ENCODE assay signal across 12 cellular contexts in the genomic region with DNA sequence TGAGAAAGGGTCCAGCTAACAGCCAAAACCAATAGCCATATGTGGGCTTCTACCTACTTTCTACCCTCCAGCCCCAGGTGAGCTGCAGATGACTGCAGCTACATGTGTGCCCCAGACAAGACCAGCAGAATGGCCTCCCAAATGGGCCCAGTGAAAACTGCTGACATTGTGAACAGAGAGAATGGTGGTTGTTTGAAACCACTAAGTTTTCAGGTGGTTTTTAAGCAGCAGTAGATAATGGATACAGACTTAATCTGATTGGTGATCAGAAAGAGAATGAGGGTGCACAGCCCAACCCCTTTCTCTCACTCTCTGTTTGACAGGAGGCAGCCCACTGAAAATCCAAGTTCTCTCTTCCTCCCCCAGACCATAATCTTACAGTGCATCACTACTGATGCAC. TPM values are rescaled to one million over a fixed set of nuclear protein-coding genes. Genes with fewer than 3 reads are reported as not detected.
DNase-seq lines count a peak whose midpoint lies in the region; ATAC-seq, FAIRE-seq and TF ChIP-seq lines count a peak whose summit lies in the region.
"Had no signal": no experiment of that assay in that cellular context is flagged by ENCODE, and none has a peak within 500 bp of the region (broad histone marks: within the 10 kb centered on the region; RNA-seq: fewer than 3 reads in every experiment).

No MANE protein-coding gene starts in this region.

- H3K27ac Mint-ChIP-seq in activated naive CD4-positive, alpha-beta T cell treated with anti-CD3 and anti-CD28 coated beads, Interleukin-2, amount 50 U/mL, for 72 hours: peak overlapping the region in 1 of 2 donors; percentile 18
- no peak overlapping the region for H3K27ac Mint-ChIP-seq in immature natural killer cell
- H3K27ac Mint-ChIP-seq: activated naive CD4-positive, alpha-beta T cell treated with anti-CD3 and anti-CD28 coated beads, Interleukin-2, amount 50 U/mL, for 24 hours; T-cell had no signal

- H3K4ac ChIP-seq in H1 (replicated peaks; ENCODE audit: insufficient read length, low read depth, low read length): no peak overlapping the region

- no peaks in the 10 kb centered on the region for H4K20me1 ChIP-seq in H1 (replicated peaks in 1 of 2; ENCODE audit: control insufficient read depth in 1 of 2, insufficient read depth in 2 of 2, low read length in 2 of 2)

- H3K4me1 Mint-ChIP-seq in immature natural killer cell: no peaks in the 10 kb centered on the region

- H3K4me1 ChIP-seq in H1 (replicated peaks in 1 of 4; ENCODE audit: control insufficient read depth in 3 of 4, insufficient read depth in 4 of 4, low read length in 3 of 4) (no peaks in the 10 kb centered on the region), left ventricle myocardium inferior (peaks cover 20% of the 10 kb centered on the region)

- peaks cover 0 to 5% (median 1%) of the 10 kb centered on the region in 3 donors for H3K27me3 Mint-ChIP-seq in immature natural killer cell (ENCODE audit: low read depth in 3 of 3)
- H3K27me3 Mint-ChIP-seq: activated naive CD4-positive, alpha-beta T cell treated with anti-CD3 and anti-CD28 coated beads, Interleukin-2, amount 50 U/mL, for 24 hours had no signal

- H2BK120ac ChIP-seq in H1 (replicated peaks; ENCODE audit: low read depth, low read length): no peak overlapping the region

- H2AFZ ChIP-seq in H1 (ENCODE audit: low read length): peak overlapping the region; percentile 56; the same call in 1 of the 2 replicates

- no peak overlapping the region for H4K91ac ChIP-seq in H1 (replicated peaks; ENCODE audit: insufficient read length, low read length)

- H3K56ac ChIP-seq in H1 (replicated peaks; ENCODE audit: insufficient read length, low read depth, low read length): no peak overlapping the region

- no peak overlapping the region for H2BK20ac ChIP-seq in H1 (ENCODE audit: low read length)

- H3K27me3 ChIP-seq in H1 (replicated peaks in 1 of 4; ENCODE audit: control insufficient read depth in 3 of 4, extremely low read depth in 1 of 4, insufficient read depth in 3 of 4, low read length in 3 of 4) (no peaks in the 10 kb centered on the region), left ventricle myocardium inferior (ENCODE audit: low read depth) (no peaks in the 10 kb centered on the region)

- H3K79me1 ChIP-seq in H1 (ENCODE audit: low read depth, low read length): no peaks in the 10 kb centered on the region

- DNase-seq in activated naive CD4-positive, alpha-beta T cell treated with anti-CD3 and anti-CD28 coated beads, Interleukin-2, amount 50 U/mL, for 72 hours (ENCODE audit: low spot score in 2 of 2): no peak
- DNase-seq in activated naive CD4-positive, alpha-beta T cell treated with anti-CD3 and anti-CD28 coated beads, Interleukin-2, amount 50 U/mL, for 16 hours: no peak
- DNase-seq in H1 (ENCODE audit: low read depth in 1 of 2, low spot score in 2 of 2) (no peak), left ventricle myocardium inferior (no peak), sciatic nerve (ENCODE audit: low spot score) (no peak), immature natural killer cell (no peak)
- DNase-seq: T-cell had no signal

- H3K14ac ChIP-seq in H1 (ENCODE audit: insufficient read length): no peak overlapping the region

- no peak overlapping the region for H3K4me3 Mint-ChIP-seq in immature natural killer cell
- H3K4me3 Mint-ChIP-seq: activated naive CD4-positive, alpha-beta T cell treated with anti-CD3 and anti-CD28 coated beads, Interleukin-2, amount 50 U/mL, for 24 hours; T-cell had no signal

- no peak for TF ChIP-seq CTCF in H1 (IDR thresholded peaks at IDR 0.05; ENCODE audit: control extremely low read depth in 1 of 3, insufficient read depth in 1 of 3, low read depth in 1 of 3, low read length in 3 of 3)
- TF ChIP-seq CTCF in left ventricle myocardium inferior (IDR thresholded peaks at IDR 0.05; ENCODE audit: borderline replicate concordance): no peak

- no peaks in the 10 kb centered on the region for H3K36me3 ChIP-seq in H1 (ENCODE audit: control insufficient read depth in 2 of 4, insufficient read depth in 4 of 4, low read length in 3 of 4)
- H3K36me3 ChIP-seq in left ventricle myocardium inferior: no peaks in the 10 kb centered on the region

- no peak for TF ChIP-seq EP300 in H1 (IDR thresholded peaks at IDR 0.05; ENCODE audit: borderline replicate concordance in 1 of 2, low read depth in 2 of 2, low read length in 2 of 2)

- no peak overlapping the region for H3K9ac ChIP-seq in H1 (replicated peaks in 1 of 4; ENCODE audit: extremely low read depth in 1 of 4, low read depth in 3 of 4, low read length in 3 of 4)

- H2AK5ac ChIP-seq in H1 (ENCODE audit: low read depth, low read length): no peak overlapping the region

- peaks cover 0 to 12% of the 10 kb centered on the region in 2 donors for H3K9me3 Mint-ChIP-seq in activated naive CD4-positive, alpha-beta T cell treated with anti-CD3 and anti-CD28 coated beads, Interleukin-2, amount 50 U/mL, for 72 hours
- H3K9me3 Mint-ChIP-seq in immature natural killer cell: peaks cover 0 to 3% (median 0%) of the 10 kb centered on the region in 6 donors
- H3K9me3 Mint-ChIP-seq: activated naive CD4-positive, alpha-beta T cell treated with anti-CD3 and anti-CD28 coated beads, Interleukin-2, amount 50 U/mL, for 24 hours; T-cell had no signal

- no peaks in the 10 kb centered on the region for H3K79me2 ChIP-seq in H1 (ENCODE audit: control insufficient read depth in 1 of 2, insufficient read depth in 2 of 2, low read length in 2 of 2)

- no peak overlapping the region for H4K8ac ChIP-seq in H1 (ENCODE audit: extremely low read depth, insufficient read depth, low read length)

- peaks cover 0 to 49% of the 10 kb centered on the region in 2 donors for H3K36me3 Mint-ChIP-seq in activated naive CD4-positive, alpha-beta T cell treated with anti-CD3 and anti-CD28 coated beads, Interleukin-2, amount 50 U/mL, for 72 hours
- no peaks in the 10 kb centered on the region for H3K36me3 Mint-ChIP-seq in immature natural killer cell
- H3K36me3 Mint-ChIP-seq: activated naive CD4-positive, alpha-beta T cell treated with anti-CD3 and anti-CD28 coated beads, Interleukin-2, amount 50 U/mL, for 24 hours; T-cell had no signal

- POLR2A ChIA-PET in H1 (lab: Charles Lee; ENCODE audit: partially characterized antibody): no interaction called here

- peak; percentile 82 to 90 for ATAC-seq in activated naive CD4-positive, alpha-beta T cell treated with anti-CD3 and anti-CD28 coated beads, Interleukin-2, amount 50 U/mL, for 72 hours
- peak; percentile 89 for ATAC-seq in GM21619 (IDR thresholded peaks at IDR 0.05; ENCODE audit: unreplicated experiment)
- ATAC-seq in HG03175 (IDR thresholded peaks at IDR 0.05; ENCODE audit: unreplicated experiment): peak; percentile 90
- ATAC-seq in sciatic nerve: no peak
- ATAC-seq: T-cell had no signal

- TF ChIP-seq POLR2A in H1 (IDR thresholded peaks at IDR 0.05; ENCODE audit: control extremely low read depth in 1 of 2, low read depth in 2 of 2, low read length in 2 of 2): no peak

- no peak overlapping the region for H3K4me2 ChIP-seq in H1 (ENCODE audit: insufficient read depth in 1 of 2, low read depth in 2 of 2, low read length in 2 of 2)

- H3K4me3 ChIP-seq in H1 (ENCODE audit: extremely low read depth in 1 of 4, insufficient read depth in 2 of 4, low read depth in 3 of 4, low read length in 4 of 4): no peak overlapping the region
- H3K4me3 ChIP-seq in left ventricle myocardium inferior: no peak overlapping the region

- H3K18ac ChIP-seq in H1 (ENCODE audit: extremely low read depth, low read length): no peak overlapping the region

- no peaks in the 10 kb centered on the region for H3K23me2 ChIP-seq in H1 (ENCODE audit: low read depth, low read length)

- H2BK12ac ChIP-seq in H1 (ENCODE audit: low read depth, low read length): no peak overlapping the region

- no peak overlapping the region for H3K23ac ChIP-seq in H1 (ENCODE audit: insufficient read length)

- H2BK5ac ChIP-seq in H1 (ENCODE audit: low read depth, low read length): no peak overlapping the region

- TF ChIP-seq RAD21 in H1 (IDR thresholded peaks at IDR 0.05 in 1 of 2, conservative IDR thresholded peaks at IDR 0.05 in 1 of 2; ENCODE audit: low read depth in 2 of 2, low read length in 2 of 2): no peak

- intact Hi-C loops in left ventricle myocardium inferior (cut with micrococcal nuclease) (no loop called here), sciatic nerve (cut with DNase I) (no loop called here)

- H2BK15ac ChIP-seq in H1 (ENCODE audit: low read length): no peak overlapping the region

- no peak for FAIRE-seq in H1 (lab: Jason Lieb, UNC)
- FAIRE-seq: endometrium, islet of Langerhans had no signal

- CTCF ChIA-PET in H1 (lab: Charles Lee; ENCODE audit: partially characterized antibody): no interaction called here

- H3K9me3 ChIP-seq in H1 (ENCODE audit: insufficient read depth in 2 of 2, low read depth in 1 of 2, low read length in 1 of 2): no peaks in the 10 kb centered on the region; a peak in 1 of 4 replicates
- no peaks in the 10 kb centered on the region for H3K9me3 ChIP-seq in left ventricle myocardium inferior (replicated peaks)

- no peak overlapping the region for H4K5ac ChIP-seq in H1 (ENCODE audit: insufficient read length, low read depth, low read length)

- H3K27ac ChIP-seq in H1 (ENCODE audit: low read depth, low read length): no peak overlapping the region
- no peak overlapping the region for H3K27ac ChIP-seq in left ventricle myocardium inferior (replicated peaks)

TF ChIP-seq in H1, 55 proteins besides CTCF, POLR2A, EP300 and RAD21 (continues in another document):
- no peak for TF ChIP-seq NANOG (IDR thresholded peaks at IDR 0.05; ENCODE audit: insufficient read depth, low read depth, low read length, poor library complexity, severe bottlenecking)
- no peak for TF ChIP-seq TAF7 (optimal IDR thresholded peaks at IDR 0.05; ENCODE audit: borderline replicate concordance, low read depth, low read length)
- no peak for TF ChIP-seq EZH2 (IDR thresholded peaks at IDR 0.05; ENCODE audit: low read depth, low read length, severe bottlenecking)
- TF ChIP-seq JUN (IDR thresholded peaks at IDR 0.05; ENCODE audit: low read depth, low read length): no peak
- TF ChIP-seq GTF2F1 (IDR thresholded peaks at IDR 0.05; ENCODE audit: borderline replicate concordance, low read depth, low read length): no peak

RNA-seq across cellular contexts. Expression of gene BBS12, which starts 42.5 kb away (rescaled TPM):
- 1 to 10 TPM in 1 of 2 donors, under 1 TPM in 1; 0.96 to 5.8 TPM for total RNA-seq in activated naive CD4-positive, alpha-beta T cell treated with anti-CD3 and anti-CD28 coated beads, Interleukin-2, amount 50 U/mL, for 72 hours
- 2.6 TPM in 2 replicates for total RNA-seq in H1 (2021; fragmentation: NEBNext Ultra II Directional; extraction: Animal tissue kit (Norgen Biotek cat#: 25700))
- polyA plus RNA-seq in H1 (2011; rRNA removed): 0.44 and 0.88 TPM in 2 replicates
- 0.89 TPM for polyA plus RNA-seq in H1 (2011; cell fraction: cytosol; rRNA removed)
- 0.41 TPM for polyA plus RNA-seq in H1 (2011; cell fraction: nucleus; rRNA removed)
- 1.6 to 3.0 TPM (median 1.9 TPM) in 4 replicates for polyA plus RNA-seq in H1 (2012, experiment 1 of 2)
- 0.21 TPM for polyA plus RNA-seq in H1 (2012, experiment 2 of 2)
- polyA plus RNA-seq in H1 (2013, experiment 1 of 2): 1.2 TPM
- 1.2 TPM for polyA plus RNA-seq in H1 (2013, experiment 2 of 2)
- 1.2 and 2.0 TPM in 2 replicates for polyA minus RNA-seq in H1 (2011; rRNA and poly(A)+ RNA removed)
- polyA minus RNA-seq in H1 (2011; cell fraction: cytosol; rRNA and poly(A)+ RNA removed): 2.1 TPM
- 2.7 TPM for polyA minus RNA-seq in H1 (2011; cell fraction: nucleus; rRNA and poly(A)+ RNA removed)
- total RNA-seq in left ventricle myocardium inferior: 5.4 TPM
- 4.2 TPM for total RNA-seq in sciatic nerve
- polyA plus RNA-seq in immature natural killer cell: 1 to 10 TPM in 1 of 3 donors, under 1 TPM in 1, not detected in 1; 0.19 to 1.1 TPM
